ENCODE assay signal across 11 cellular contexts in genomic region chr5:149497357-149497756, GRCh38. TPM values are rescaled to one million over a fixed set of nuclear protein-coding genes. Genes with fewer than 3 reads are reported as not detected.
DNase-seq lines count a peak whose midpoint lies in the region; ATAC-seq and TF ChIP-seq lines count a peak whose summit lies in the region.
"Had no signal": no experiment of that assay in that cellular context is flagged by ENCODE, and none has a peak within 500 bp of the region (broad histone marks: within the 10 kb centered on the region; RNA-seq: fewer than 3 reads in every experiment).

No MANE protein-coding gene starts in this region.

- POLR2A ChIA-PET in CD8-positive, alpha-beta memory T cell (lab: Charles Lee): no interaction called here
- POLR2A ChIA-PET in RWPE1 (lab: Yijun Ruan, JAX; ENCODE audit: low non-redundant PET): no interaction called here

- no peak for TF ChIP-seq CTCF in RWPE1 (conservative IDR thresholded peaks at IDR 0.05; ENCODE audit: low read depth)
- peak; percentile 18 for TF ChIP-seq CTCF in fibroblast of the aortic adventitia (IDR thresholded peaks at IDR 0.05; ENCODE audit: insufficient read depth, low read length)
- TF ChIP-seq CTCF in prostate gland (IDR thresholded peaks at IDR 0.05): no peak
- TF ChIP-seq CTCF in lower leg skin (IDR thresholded peaks at IDR 0.05): no peak

- no peaks in the 10 kb centered on the region for H3K27me3 ChIP-seq in CD8-positive, alpha-beta memory T cell (ENCODE audit: insufficient read depth, low read length, poor library complexity, severe bottlenecking)
- H3K27me3 ChIP-seq in prostate gland (replicated peaks; ENCODE audit: insufficient read depth): no peaks in the 10 kb centered on the region

- whole genome bisulfite sequencing in prostate gland: 37% methylated on average over 3 of the region's 3 CpGs
- 55 to 59% methylated on average over 3 of the region's 3 CpGs for WGBS in lower leg skin, 2 donors

- no peaks in the 10 kb centered on the region for H3K4me1 Mint-ChIP-seq in CD8-positive, alpha-beta memory T cell

- TF ChIP-seq POLR2A in prostate gland (IDR thresholded peaks at IDR 0.05): no peak
- no peak for TF ChIP-seq POLR2A in lower leg skin (IDR thresholded peaks at IDR 0.05)

- H3K4me1 ChIP-seq in CD8-positive, alpha-beta memory T cell (ENCODE audit: insufficient read depth, low read length): no peaks in the 10 kb centered on the region
- peaks cover 9% of the 10 kb centered on the region for H3K4me1 ChIP-seq in prostate gland (replicated peaks)

- peak overlapping the region in 5 of 8 donors; percentile 37 to 84 (median 57) for H3K27ac Mint-ChIP-seq in CD8-positive, alpha-beta memory T cell

- no peaks in the 10 kb centered on the region for H3K27me3 Mint-ChIP-seq in CD8-positive, alpha-beta memory T cell

- no peaks in the 10 kb centered on the region for H3K9me3 Mint-ChIP-seq in CD8-positive, alpha-beta memory T cell

- no peak for ATAC-seq in GM19351 (IDR thresholded peaks at IDR 0.05; ENCODE audit: unreplicated experiment)

- no peaks in the 10 kb centered on the region for H3K36me3 ChIP-seq in CD8-positive, alpha-beta memory T cell (ENCODE audit: insufficient read depth, low read length)
- H3K36me3 ChIP-seq in prostate gland: peaks cover 5 to 8% of the 10 kb centered on the region in 2 donors

- no peaks in the 10 kb centered on the region for H3K9me3 ChIP-seq in CD8-positive, alpha-beta memory T cell (ENCODE audit: low read length)
- H3K9me3 ChIP-seq in prostate gland: no peaks in the 10 kb centered on the region

- no peak overlapping the region for H3K4me3 ChIP-seq in CD8-positive, alpha-beta memory T cell (ENCODE audit: low read length)
- H3K4me3 ChIP-seq in fibroblast of the aortic adventitia (ENCODE audit: low read depth, low read length): no peak overlapping the region
- H3K4me3 ChIP-seq in prostate gland: no peak overlapping the region
- H3K4me3 ChIP-seq in lower leg skin (ENCODE audit: low read depth, poor library complexity, severe bottlenecking): no peak overlapping the region

- H3K36me3 Mint-ChIP-seq in CD8-positive, alpha-beta memory T cell: peaks cover 0 to 72% (median 11%) of the 10 kb centered on the region in 3 donors

- no peak for DNase-seq in CD8-positive, alpha-beta memory T cell
- DNase-seq in RWPE1 (ENCODE audit: low spot score) (no peak), fibroblast of the aortic adventitia (ENCODE audit: low read depth) (peak; percentile 87), prostate gland (ENCODE audit: low spot score) (no peak), T-helper 1 cell (no peak), lower leg skin (ENCODE audit: low spot score in 2 of 2) (no peak)
- no peak for DNase-seq in effector CD4-positive, alpha-beta T cell
- DNase-seq: activated effector memory CD4-positive, alpha-beta T cell treated with anti-CD3 and anti-CD28 coated beads, Interleukin-2, amount 50 U/mL, for 16 hours; NCI-H187 treated with DMSO at 0.1 percent for 48 hours had no signal

- H3K27ac ChIP-seq in CD8-positive, alpha-beta memory T cell (ENCODE audit: low read depth, low read length): no peak overlapping the region
- H3K27ac ChIP-seq in RWPE1 (peak overlapping the region; percentile 60), prostate gland (peak overlapping the region; percentile 6 to 50)
- H3K27ac ChIP-seq: parathyroid adenoma had no signal

- H3K4me3 Mint-ChIP-seq in CD8-positive, alpha-beta memory T cell: no peak overlapping the region

- CTCF ChIA-PET in CD8-positive, alpha-beta memory T cell (lab: Charles Lee): no interaction called here
- CTCF ChIA-PET in RWPE1 (lab: Yijun Ruan, JAX): interaction anchor here (0.9 kb wide), 1 partner anchor 55 kb away, joined by 3 read pairs; no protein-coding TSS in a partner anchor

- intact Hi-C loops in prostate gland (cut with DNase I) (loop anchor here (5.0 kb wide), 1 partner anchor 45 kb away; no protein-coding TSS in a partner anchor), lower leg skin (cut with DNase I; ENCODE audit: low total_unique reads) (no loop called here)

RNA-seq across cellular contexts. Expression of gene CSNK1A1, which starts 53.9 kb away (rescaled TPM):
- total RNA-seq in CD8-positive, alpha-beta memory T cell: 100 to 1,000 TPM; 177 to 187 TPM
- polyA plus RNA-seq in CD8-positive, alpha-beta memory T cell: 118 TPM
- total RNA-seq in fibroblast of the aortic adventitia (ENCODE audit: low replicate concordance): 187 and 394 TPM in 2 replicates
- 100 to 1,000 TPM; 219 to 269 TPM for total RNA-seq in prostate gland
- total RNA-seq in lower leg skin: 100 to 1,000 TPM; 270 to 297 (median 282) TPM
